In the genomic region with DNA sequence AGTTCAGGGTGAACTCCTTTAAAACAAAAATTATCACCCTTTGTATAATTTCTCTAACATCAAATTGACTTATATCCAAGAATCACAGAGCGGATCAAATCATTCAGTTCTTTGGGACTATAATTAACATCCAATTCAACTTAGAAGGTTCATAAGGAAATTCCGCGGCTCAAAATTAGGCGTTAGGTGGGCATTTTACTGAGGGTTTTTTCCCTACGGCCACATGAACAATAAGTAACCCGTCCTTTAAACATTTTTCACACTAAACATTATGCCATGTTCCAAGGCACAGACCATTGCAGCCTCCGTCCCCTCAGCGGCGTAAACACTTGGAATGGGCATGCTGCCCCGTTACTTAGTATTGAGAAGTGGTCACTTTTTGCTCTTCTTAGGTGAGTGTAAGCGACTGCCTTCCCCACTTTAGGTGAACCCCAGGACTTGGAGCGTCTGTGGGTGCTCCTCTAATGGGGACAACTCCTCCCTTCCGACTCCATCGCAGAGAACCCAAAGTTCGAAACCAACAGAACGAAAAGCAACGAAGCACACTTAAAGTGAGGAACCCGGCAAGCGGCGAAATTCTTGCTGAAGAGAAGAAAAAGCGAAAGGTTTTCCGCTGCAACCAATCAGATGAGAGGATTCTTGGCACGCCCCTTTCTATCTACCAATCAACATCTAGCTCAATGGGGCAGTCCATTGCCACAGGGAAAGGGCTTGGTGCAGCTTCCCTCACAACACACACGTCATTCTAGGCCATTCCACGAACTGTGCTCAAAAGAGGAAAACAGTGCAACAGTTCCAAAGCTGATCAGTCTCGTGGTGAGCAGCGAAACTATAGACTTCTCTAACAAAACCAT, we compare ENCODE assay signal across 8 cellular contexts. TPM values are rescaled to one million over a fixed set of nuclear protein-coding genes. Genes with fewer than 3 reads are reported as not detected.
DNase-seq lines count a peak whose midpoint lies in the region; ATAC-seq and TF ChIP-seq lines count a peak whose summit lies in the region.

No MANE protein-coding gene starts in this region.

- TF ChIP-seq EP300 in tibial nerve (IDR thresholded peaks at IDR 0.05), result peak in 1 of 2 donors; percentile 97

- ATAC-seq in HG02588 (IDR thresholded peaks at IDR 0.05; ENCODE audit: unreplicated experiment), result peak; percentile 67

- H3K9me3 ChIP-seq in SK-N-MC (ENCODE audit: low read depth, low read length) (no peaks in the 10 kb centered on the region), cardiac muscle cell (ENCODE audit: low read depth) (no peaks in the 10 kb centered on the region), parathyroid adenoma (ENCODE audit: control insufficient read depth, low read length) (no peaks in the 10 kb centered on the region), tibial nerve (no peaks in the 10 kb centered on the region)

- H3K9ac ChIP-seq in SK-N-MC (ENCODE audit: insufficient read length), result peak overlapping the region; percentile 92
- H3K9ac ChIP-seq in parathyroid adenoma, result peak overlapping the region; percentile 61

- 1% methylated on average over 27 of the region's 27 CpGs for WGBS in tibial nerve, 2 donors

- H3K4me2 ChIP-seq in parathyroid adenoma (ENCODE audit: low read length), result peak overlapping the region; percentile 98

- peak overlapping the region; percentile 90 for H3K27ac ChIP-seq in SK-N-MC
- peak overlapping the region; percentile 95 for H3K27ac ChIP-seq in cardiac muscle cell
- H3K27ac ChIP-seq in parathyroid adenoma, result peak overlapping the region; percentile 98
- peak overlapping the region; percentile 93 to 99 (median 96) for H3K27ac ChIP-seq in tibial nerve

- H3K4me3 ChIP-seq in SK-N-MC (peak overlapping the region; percentile 96), cardiac muscle cell (peak overlapping the region; percentile 63), parathyroid adenoma (ENCODE audit: low read depth, low read length) (peak overlapping the region; percentile 84), tibial nerve (peak overlapping the region; percentile 66 to 94 (median 79))

- TF ChIP-seq CTCF in GM10266 (IDR thresholded peaks at IDR 0.05; ENCODE audit: control insufficient read depth, insufficient read depth, low read depth, missing control alignments), result no peak
- TF ChIP-seq CTCF in cardiac muscle cell (IDR thresholded peaks at IDR 0.05; ENCODE audit: low read depth, low read length), result no peak
- no peak for TF ChIP-seq CTCF in parathyroid adenoma (IDR thresholded peaks at IDR 0.05)
- no peak for TF ChIP-seq CTCF in tibial nerve (IDR thresholded peaks at IDR 0.05)

- H3K4me1 ChIP-seq in cardiac muscle cell (ENCODE audit: low read depth) (peaks cover 26% of the 10 kb centered on the region), parathyroid adenoma (peaks cover 5% of the 10 kb centered on the region), tibial nerve (peaks cover 0 to 38% (median 25%) of the 10 kb centered on the region in 4 donors)

- H3K36me3 ChIP-seq in SK-N-MC (ENCODE audit: insufficient read depth, low read length), result no peaks in the 10 kb centered on the region
- H3K36me3 ChIP-seq in cardiac muscle cell, result no peaks in the 10 kb centered on the region
- no peaks in the 10 kb centered on the region for H3K36me3 ChIP-seq in parathyroid adenoma (ENCODE audit: control insufficient read depth, insufficient read depth, low read length)
- H3K36me3 ChIP-seq in tibial nerve, result no peaks in the 10 kb centered on the region

- H3K79me2 ChIP-seq in parathyroid adenoma, result peaks cover 5% of the 10 kb centered on the region

- DNase-seq in GM10266 (ENCODE audit: extremely low spot score) (peak; percentile 89), NCI-H1048 (lab: John Stamatoyannopoulos, UW) (peak; percentile 99), SK-N-MC (ENCODE audit: low read depth, low spot score) (peak; percentile 98), cardiac muscle cell (ENCODE audit: low read depth in 1 of 2, low spot score in 1 of 2) (peak; percentile 96 to 99), tibial nerve (ENCODE audit: low spot score in 2 of 2) (peak; percentile 71 to 98)
- peak; percentile 76 for DNase-seq in activated naive CD8-positive, alpha-beta T cell treated with anti-CD3 and anti-CD28 coated beads, Interleukin-2, amount 50 U/mL, for 16 hours (ENCODE audit: low read depth, low spot score)

- H3K27me3 ChIP-seq in cardiac muscle cell (peaks cover 6% of the 10 kb centered on the region), parathyroid adenoma (ENCODE audit: control insufficient read depth, insufficient read depth, low read length) (no peaks in the 10 kb centered on the region), tibial nerve (no peaks in the 10 kb centered on the region)

- H2AFZ ChIP-seq in parathyroid adenoma, result peak overlapping the region; percentile 93

- TF ChIP-seq POLR2A in tibial nerve (IDR thresholded peaks at IDR 0.05), result peak; percentile 85 to 95

RNA-seq across cellular contexts. Expression of gene SUCO, which starts 0.9 kb away (rescaled TPM):
- 41.4 and 48.6 TPM in 2 replicates for total RNA-seq in cardiac muscle cell
- polyA plus RNA-seq in cardiac muscle cell, result 23.0 and 28.9 TPM in 2 replicates
- 10 to 100 TPM; 33.6 to 48.6 (median 42.1) TPM for total RNA-seq in tibial nerve

Comparison
In these comparisons a context has a peak if more than half of its experiments do, and no peak if none do; other contexts are left out.
1. Peak in every context shown above with its lines: DNase-seq, ATAC-seq, H3K4me3 ChIP-seq and H3K27ac ChIP-seq.